2 cellular contexts compared by ENCODE assay signal in the genomic region with DNA sequence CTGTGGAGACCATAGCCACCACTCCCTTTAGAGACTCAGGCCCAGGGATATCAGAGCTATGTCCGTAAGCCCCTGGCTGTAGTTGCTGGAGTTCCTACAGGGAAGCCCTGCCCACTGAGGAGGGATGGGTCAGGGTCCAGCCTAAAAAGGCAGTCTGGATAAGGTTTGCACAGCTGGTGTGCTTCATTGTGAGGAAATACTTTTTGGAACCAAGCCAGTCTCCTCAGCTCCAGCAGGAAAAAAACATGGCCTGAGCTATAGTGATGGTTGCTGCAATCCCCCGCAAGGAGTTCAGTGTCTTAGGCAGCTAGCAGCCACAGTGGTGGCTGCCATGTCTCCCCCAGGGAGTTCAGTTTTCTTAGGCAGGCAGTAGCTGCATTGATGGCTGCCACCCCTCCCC.
TF ChIP-seq lines count a peak whose summit lies in the region.

No MANE protein-coding gene starts in this region.

TF ChIP-seq in HEK293, 187 proteins besides CTCF, POLR2A, EP300 and RAD21:
- TF ChIP-seq WT1 (tag by site-specific recombination; IDR thresholded peaks at IDR 0.05), result no peak
- TF ChIP-seq GLIS1 (tag by site-specific recombination; IDR thresholded peaks at IDR 0.05), result peak; percentile 41; the same call in 1 of the 2 replicates

TF ChIP-seq in HepG2, 621 proteins besides CTCF, POLR2A, EP300 and RAD21:
- TF ChIP-seq GATAD2A (CRISPR knock-in tag; IDR thresholded peaks at IDR 0.05), result 0 out of 2 replicates have a peak, but pooled peaks have one; percentile 40
- peak; percentile 22 for TF ChIP-seq SKI (IDR thresholded peaks at IDR 0.05; ENCODE audit: partially characterized antibody)
- peak; percentile 37; the same call in 1 of the 2 replicates for TF ChIP-seq CEBPG (CRISPR knock-in tag; IDR thresholded peaks at IDR 0.05)
- TF ChIP-seq ZNF556 (CRISPR knock-in tag; IDR thresholded peaks at IDR 0.05; ENCODE audit: borderline replicate concordance), result no peak
- TF ChIP-seq, protein P1, sequence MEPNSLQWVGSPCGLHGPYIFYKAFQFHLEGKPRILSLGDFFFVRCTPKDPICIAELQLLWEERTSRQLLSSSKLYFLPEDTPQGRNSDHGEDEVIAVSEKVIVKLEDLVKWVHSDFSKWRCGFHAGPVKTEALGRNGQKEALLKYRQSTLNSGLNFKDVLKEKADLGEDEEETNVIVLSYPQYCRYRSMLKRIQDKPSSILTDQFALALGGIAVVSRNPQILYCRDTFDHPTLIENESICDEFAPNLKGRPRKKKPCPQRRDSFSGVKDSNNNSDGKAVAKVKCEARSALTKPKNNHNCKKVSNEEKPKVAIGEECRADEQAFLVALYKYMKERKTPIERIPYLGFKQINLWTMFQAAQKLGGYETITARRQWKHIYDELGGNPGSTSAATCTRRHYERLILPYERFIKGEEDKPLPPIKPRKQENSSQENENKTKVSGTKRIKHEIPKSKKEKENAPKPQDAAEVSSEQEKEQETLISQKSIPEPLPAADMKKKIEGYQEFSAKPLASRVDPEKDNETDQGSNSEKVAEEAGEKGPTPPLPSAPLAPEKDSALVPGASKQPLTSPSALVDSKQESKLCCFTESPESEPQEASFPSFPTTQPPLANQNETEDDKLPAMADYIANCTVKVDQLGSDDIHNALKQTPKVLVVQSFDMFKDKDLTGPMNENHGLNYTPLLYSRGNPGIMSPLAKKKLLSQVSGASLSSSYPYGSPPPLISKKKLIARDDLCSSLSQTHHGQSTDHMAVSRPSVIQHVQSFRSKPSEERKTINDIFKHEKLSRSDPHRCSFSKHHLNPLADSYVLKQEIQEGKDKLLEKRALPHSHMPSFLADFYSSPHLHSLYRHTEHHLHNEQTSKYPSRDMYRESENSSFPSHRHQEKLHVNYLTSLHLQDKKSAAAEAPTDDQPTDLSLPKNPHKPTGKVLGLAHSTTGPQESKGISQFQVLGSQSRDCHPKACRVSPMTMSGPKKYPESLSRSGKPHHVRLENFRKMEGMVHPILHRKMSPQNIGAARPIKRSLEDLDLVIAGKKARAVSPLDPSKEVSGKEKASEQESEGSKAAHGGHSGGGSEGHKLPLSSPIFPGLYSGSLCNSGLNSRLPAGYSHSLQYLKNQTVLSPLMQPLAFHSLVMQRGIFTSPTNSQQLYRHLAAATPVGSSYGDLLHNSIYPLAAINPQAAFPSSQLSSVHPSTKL (CRISPR knock-in tag; IDR thresholded peaks at IDR 0.05), result peak; percentile 27; the same call in 1 of the 2 replicates
- TF ChIP-seq SOX6 (IDR thresholded peaks at IDR 0.05), result no peak
- peak; percentile 49; the same call in 1 of the 2 replicates for TF ChIP-seq SOX6 (CRISPR knock-in tag; IDR thresholded peaks at IDR 0.05)
- TF ChIP-seq SOX13 (IDR thresholded peaks at IDR 0.05), result no peak
- TF ChIP-seq SOX13 (CRISPR knock-in tag; conservative IDR thresholded peaks at IDR 0.05 in 1 of 2, IDR thresholded peaks at IDR 0.05 in 1 of 2), result peak in 1 of 2 experiments; percentile 53; a peak in 2 of 4 replicates
- no peak for TF ChIP-seq FOXA1 (IDR thresholded peaks at IDR 0.05)
- TF ChIP-seq FOXA1 (CRISPR knock-in tag; IDR thresholded peaks at IDR 0.05), result 0 out of 2 replicates have a peak, but pooled peaks have one; percentile 22
- TF ChIP-seq ZNF382 (CRISPR knock-in tag; IDR thresholded peaks at IDR 0.05; ENCODE audit: borderline replicate concordance), result no peak
- TF ChIP-seq ZNF619 (CRISPR knock-in tag; IDR thresholded peaks at IDR 0.05), result no peak
- no peak for TF ChIP-seq ATM (IDR thresholded peaks at IDR 0.05; ENCODE audit: borderline replicate concordance)
- TF ChIP-seq CREBL2 (CRISPR knock-in tag; IDR thresholded peaks at IDR 0.05; ENCODE audit: borderline replicate concordance), result no peak
- TF ChIP-seq ZNF292 (CRISPR knock-in tag; IDR thresholded peaks at IDR 0.05; ENCODE audit: borderline replicate concordance, low read depth), result peak; percentile 49; the same call in 1 of the 2 replicates
- TF ChIP-seq PRMT3 (CRISPR knock-in tag; IDR thresholded peaks at IDR 0.05; ENCODE audit: borderline replicate concordance, low read depth), result no peak
- 0 out of 2 replicates have a peak, but pooled peaks have one; percentile 10 for TF ChIP-seq SOX5 (CRISPR knock-in tag; IDR thresholded peaks at IDR 0.05; ENCODE audit: borderline replicate concordance)
- TF ChIP-seq STAT6 (CRISPR knock-in tag; IDR thresholded peaks at IDR 0.05; ENCODE audit: borderline replicate concordance), result no peak
- TF ChIP-seq TFAP4 (IDR thresholded peaks at IDR 0.05; ENCODE audit: borderline replicate concordance, low read depth), result peak; percentile 91
- peak; percentile 46; the same call in 1 of the 2 replicates for TF ChIP-seq SALL1 (CRISPR knock-in tag; IDR thresholded peaks at IDR 0.05)
- TF ChIP-seq RERE (CRISPR knock-in tag; IDR thresholded peaks at IDR 0.05; ENCODE audit: low read depth), result no peak
- TF ChIP-seq HNF4A (CRISPR knock-in tag; IDR thresholded peaks at IDR 0.05), result peak; percentile 73
- TF ChIP-seq MBD4 (IDR thresholded peaks at IDR 0.05; ENCODE audit: borderline replicate concordance, low read length), result no peak
- peak; percentile 53; the same call in 1 of the 2 replicates for TF ChIP-seq CEBPB (IDR thresholded peaks at IDR 0.05; ENCODE audit: borderline replicate concordance, low read depth, low read length)
- TF ChIP-seq PRDM10 (CRISPR knock-in tag; IDR thresholded peaks at IDR 0.05; ENCODE audit: low read depth), result no peak
- TF ChIP-seq, protein P2, sequence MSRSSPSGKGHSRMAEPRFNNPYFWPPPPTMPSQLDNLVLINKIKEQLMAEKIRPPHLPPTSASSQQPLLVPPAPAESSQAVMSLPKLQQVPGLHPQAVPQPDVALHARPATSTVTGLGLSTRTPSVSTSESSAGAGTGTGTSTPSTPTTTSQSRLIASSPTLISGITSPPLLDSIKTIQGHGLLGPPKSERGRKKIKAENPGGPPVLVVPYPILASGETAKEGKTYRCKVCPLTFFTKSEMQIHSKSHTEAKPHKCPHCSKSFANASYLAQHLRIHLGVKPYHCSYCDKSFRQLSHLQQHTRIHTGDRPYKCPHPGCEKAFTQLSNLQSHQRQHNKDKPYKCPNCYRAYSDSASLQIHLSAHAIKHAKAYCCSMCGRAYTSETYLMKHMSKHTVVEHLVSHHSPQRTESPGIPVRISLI (CRISPR knock-in tag; IDR thresholded peaks at IDR 0.05; ENCODE audit: borderline replicate concordance), result peak; percentile 57; the same call in 1 of the 2 replicates
- peak; percentile 38; the same call in 1 of the 2 replicates for TF ChIP-seq NFIC (IDR thresholded peaks at IDR 0.05; ENCODE audit: low read length)
- TF ChIP-seq SRF (IDR thresholded peaks at IDR 0.05; ENCODE audit: low read depth, low read length), result peak; percentile 87
- TF ChIP-seq ZMYM4 (CRISPR knock-in tag; IDR thresholded peaks at IDR 0.05), result peak; percentile 62
- TF ChIP-seq LCORL (IDR thresholded peaks at IDR 0.05), result no peak
- 0 out of 2 replicates have a peak, but pooled peaks have one; percentile 51 for TF ChIP-seq LCORL (CRISPR knock-in tag; IDR thresholded peaks at IDR 0.05)
- TF ChIP-seq KDM4B (CRISPR knock-in tag; IDR thresholded peaks at IDR 0.05), result no peak
